20 cellular contexts compared by ENCODE assay signal in genomic region chr13:97715763-97716162, GRCh38.
"Had no signal": no experiment of that assay in that cellular context is flagged by ENCODE, and none has a peak within 500 bp of the region (broad histone marks: within the 10 kb centered on the region; RNA-seq: fewer than 3 reads in every experiment).

No MANE protein-coding gene starts in this region.

- H3K27me3 ChIP-seq: body of pancreas had no signal

- ATAC-seq: activated CD8-positive, alpha-beta memory T cell treated with anti-CD3 and anti-CD28 coated beads, Interleukin-2, amount 10 ng/mL, durations not matched to agents 7 days and 5 days; body of pancreas; T-helper 17 cell had no signal

- H3K9me3 ChIP-seq: body of pancreas had no signal

- H3K4me3 ChIP-seq: body of pancreas had no signal

- DNase-seq: activated B cell treated with CpG ODN at 0.5 μM for 24 hours; activated CD4-positive, alpha-beta T cell treated with anti-CD3 and anti-CD28 coated beads for 1 hour; activated CD4-positive, alpha-beta T cell treated with anti-CD3 and anti-CD28 coated beads, Interleukin-2, amount 10 ng/mL, durations not matched to agents 24 days and 14 days; activated CD4-positive, alpha-beta T cell treated with anti-CD3 and anti-CD28 coated beads, Interleukin-2, amount 50 U/mL, for 48 hours; activated CD8-positive, alpha-beta memory T cell treated with anti-CD3 and anti-CD28 coated beads, Interleukin-2, amount 10 ng/mL, durations not matched to agents 7 days and 5 days; activated effector memory CD4-positive, alpha-beta T cell treated with Interleukin-2 at 50 U/mL for 16 hours; activated naive CD4-positive, alpha-beta T cell; activated T-cell treated with anti-CD3 and anti-CD28 coated beads, Interleukin-2, amount 50 U/mL, for 24 hours; aorta; body of pancreas; MM.1S; NCI-H1105 treated with DMSO at 0.1 percent for 48 hours; NCI-H1436 treated with DMSO at 0.1 percent for 48 hours; NCI-H187; NCI-H2081; NCI-H446; NCI-H524; SIG-M5; T-helper 17 cell; T-helper 9 cell had no signal

- H3K4me1 ChIP-seq: body of pancreas had no signal

- H3K27ac ChIP-seq: body of pancreas had no signal
